In genomic region chr2:43421194-43421593, GRCh38 we compare ENCODE assay signal across 13 cellular contexts.
"Had no signal": no experiment of that assay in that cellular context is flagged by ENCODE, and none has a peak within 500 bp of the region (broad histone marks: within the 10 kb centered on the region; RNA-seq: fewer than 3 reads in every experiment).

No MANE protein-coding gene starts in this region.

- ATAC-seq: activated CD8-positive, alpha-beta memory T cell treated with anti-CD3 and anti-CD28 coated beads, Interleukin-2, amount 10 ng/mL, durations not matched to agents 7 days and 5 days; heart left ventricle; SK-N-SH treated with all-trans-retinoic acid at 6 μM for 48 hours had no signal

- H3K9me3 ChIP-seq: heart left ventricle, neutrophil, transverse colon had no signal

- DNase-seq: activated CD4-positive, alpha-beta T cell treated with anti-CD3 and anti-CD28 coated beads, Interleukin-2, amount 50 U/mL, for 4 hours; activated CD4-positive, CD25-positive, alpha-beta regulatory T cell treated with anti-CD3 and anti-CD28 coated beads, Interleukin-2, amount 50 U/mL, for 72 hours; activated CD8-positive, alpha-beta memory T cell treated with anti-CD3 and anti-CD28 coated beads, Interleukin-2, amount 10 ng/mL, durations not matched to agents 7 days and 5 days; activated gamma-delta T cell; activated T-cell treated with anti-CD3 and anti-CD28 coated beads, Interleukin-2, amount 50 U/mL, for 24 hours; brain microvascular endothelial cell; heart left ventricle; kidney; small intestine; T-helper 2 cell; transverse colon had no signal

- H3K36me3 ChIP-seq: brain microvascular endothelial cell, heart left ventricle, neutrophil, transverse colon had no signal

- H3K27me3 ChIP-seq: brain microvascular endothelial cell, heart left ventricle, neutrophil, transverse colon had no signal

- H3K27ac ChIP-seq: brain microvascular endothelial cell, heart left ventricle, neutrophil, transverse colon had no signal

- H3K4me3 ChIP-seq: heart left ventricle, transverse colon had no signal
